Comparison of ENCODE assay signal across 8 cellular contexts in genomic region chr11:130145975-130146776, GRCh38. TPM values are rescaled to one million over a fixed set of nuclear protein-coding genes. Genes with fewer than 3 reads are reported as not detected.
A peak's percentile ranks its signal among the peaks of the same experiment; 100 is the strongest.
DNase-seq lines count a peak whose midpoint lies in the region; ATAC-seq and TF ChIP-seq lines count a peak whose summit lies in the region.
"Had no signal": no experiment of that assay in that cellular context is flagged by ENCODE, and none has a peak within 500 bp of the region (broad histone marks: within the 10 kb centered on the region; RNA-seq: fewer than 3 reads in every experiment).

No MANE protein-coding gene starts in this region.

- no peak overlapping the region for H3K27ac ChIP-seq in cardiac muscle cell
- peak overlapping the region in 3 of 4 donors; percentile 18 to 31 (median 22) for H3K27ac ChIP-seq in gastrocnemius medialis

- no peak for TF ChIP-seq POLR2A in gastrocnemius medialis (IDR thresholded peaks at IDR 0.05)

- H3K27me3 ChIP-seq in cardiac muscle cell (no peaks in the 10 kb centered on the region), gastrocnemius medialis (no peaks in the 10 kb centered on the region)

- H3K36me3 Mint-ChIP-seq in activated T-cell treated with anti-CD3 and anti-CD28 coated beads, Interleukin-2, amount 50 U/mL, for 72 hours (ENCODE audit: insufficient read depth in 2 of 2) = no peaks in the 10 kb centered on the region

- H3K4me1 ChIP-seq in cardiac muscle cell (ENCODE audit: low read depth) = peaks cover 18% of the 10 kb centered on the region
- no peaks in the 10 kb centered on the region for H3K4me1 ChIP-seq in gastrocnemius medialis

- no peaks in the 10 kb centered on the region for H3K9me3 ChIP-seq in cardiac muscle cell (ENCODE audit: low read depth)
- H3K9me3 ChIP-seq in gastrocnemius medialis = no peaks in the 10 kb centered on the region

- ATAC-seq in GM21529 (IDR thresholded peaks at IDR 0.05; ENCODE audit: unreplicated experiment) = peak; percentile 20
- no peak for ATAC-seq in gastrocnemius medialis
- ATAC-seq in sciatic nerve = no peak
- no peak for ATAC-seq in HG03432 (IDR thresholded peaks at IDR 0.05; ENCODE audit: unreplicated experiment)
- ATAC-seq in activated T-cell treated with anti-CD3 and anti-CD28 coated beads, Interleukin-2, amount 50 U/mL, for 72 hours (replicated peaks in 1 of 2) = no peak

- H3K36me3 ChIP-seq in cardiac muscle cell = peaks cover 15% of the 10 kb centered on the region
- H3K36me3 ChIP-seq in gastrocnemius medialis = peaks cover 3 to 51% of the 10 kb centered on the region in 2 donors

- no peaks in the 10 kb centered on the region for H3K9me3 Mint-ChIP-seq in activated T-cell treated with anti-CD3 and anti-CD28 coated beads, Interleukin-2, amount 50 U/mL, for 72 hours

- H3K4me1 Mint-ChIP-seq in activated T-cell treated with anti-CD3 and anti-CD28 coated beads, Interleukin-2, amount 50 U/mL, for 72 hours (ENCODE audit: low read depth) = peaks cover 17% of the 10 kb centered on the region

- H3K27me3 Mint-ChIP-seq in activated T-cell treated with anti-CD3 and anti-CD28 coated beads, Interleukin-2, amount 50 U/mL, for 72 hours (ENCODE audit: low read depth) = peaks cover 4% of the 10 kb centered on the region

- no peak overlapping the region for H3K27ac Mint-ChIP-seq in activated T-cell treated with anti-CD3 and anti-CD28 coated beads, Interleukin-2, amount 50 U/mL, for 72 hours

- TF ChIP-seq CTCF in cardiac muscle cell (IDR thresholded peaks at IDR 0.05; ENCODE audit: low read depth, low read length) (peak; percentile 11), gastrocnemius medialis (IDR thresholded peaks at IDR 0.05 in 4 of 5, conservative IDR thresholded peaks at IDR 0.05 in 1 of 5) (no peak)

- no peak overlapping the region for H3K4me3 Mint-ChIP-seq in activated T-cell treated with anti-CD3 and anti-CD28 coated beads, Interleukin-2, amount 50 U/mL, for 72 hours

- DNase-seq in RPMI8226 (peak; percentile 87), cardiac muscle cell (ENCODE audit: low read depth in 1 of 2, low spot score in 1 of 2) (no peak), gastrocnemius medialis (no peak), sciatic nerve (ENCODE audit: low spot score) (no peak)
- DNase-seq in activated T-cell treated with anti-CD3 and anti-CD28 coated beads, Interleukin-2, amount 50 U/mL, for 72 hours = no peak

- in situ Hi-C loops in gastrocnemius medialis (cut with MboI; ENCODE audit: low sequenced_read_pairs in 4 of 4) = no loop called here

- intact Hi-C loops in gastrocnemius medialis (cut with DNase I; ENCODE audit: low total_unique reads) (no loop called here), sciatic nerve (cut with DNase I) (no loop called here)

- H3K4me3 ChIP-seq in cardiac muscle cell (no peak overlapping the region), gastrocnemius medialis (no peak overlapping the region)

RNA-seq across cellular contexts. Expression of gene ST14, which starts 13.4 kb away (rescaled TPM):
- total RNA-seq in cardiac muscle cell (0.12 and 0.21 TPM in 2 replicates), gastrocnemius medialis (1 to 10 TPM in 3 of 4 donors, under 1 TPM in 1; 0.20 to 2.2 (median 1.3) TPM), sciatic nerve (2.8 TPM)
- 0.61 TPM in 1 of 2 replicates, not detected in the other for polyA plus RNA-seq in cardiac muscle cell
- total RNA-seq in activated T-cell treated with anti-CD3 and anti-CD28 coated beads, Interleukin-2, amount 50 U/mL, for 72 hours = not detected
- total RNA-seq: T-helper 1 cell treated with Interleukin-12 subunit alpha and Interleukin-12 subunit beta and Interleukin-4 antibody, amounts not matched to agents 30 ng/mL and 1 ng/mL, for 36 hours had no signal
